17 cellular contexts compared by ENCODE assay signal in the genomic region with DNA sequence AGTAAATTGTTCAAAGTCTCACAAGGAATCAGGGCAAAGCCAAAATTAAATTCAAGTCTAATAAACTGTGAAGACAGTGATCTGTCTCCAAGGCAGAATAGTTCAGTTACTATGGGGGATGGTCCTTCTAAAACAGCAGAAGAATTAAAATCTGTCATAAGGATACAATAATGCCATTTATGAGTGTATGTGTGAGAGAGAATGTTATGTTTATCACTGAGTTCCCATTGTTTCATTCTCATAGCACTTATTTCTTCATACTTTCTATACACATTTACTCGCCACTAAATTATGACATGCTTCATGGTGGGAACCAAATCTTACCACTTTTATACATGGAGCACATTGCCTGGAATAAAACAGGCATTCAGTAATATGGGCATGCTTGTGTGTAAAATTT.
"Had no signal": no experiment of that assay in that cellular context is flagged by ENCODE, and none has a peak within 500 bp of the region (broad histone marks: within the 10 kb centered on the region; RNA-seq: fewer than 3 reads in every experiment).

No MANE protein-coding gene starts in this region.

- H3K9me3 Mint-ChIP-seq: dendritic cell treated with granulocyte-macrophage colony-stimulating factor and Interleukin-4, amounts not matched to agents 40 ng/mL and 50 ng/mL, for 4 days; naive thymus-derived CD4-positive, alpha-beta T cell had no signal

- H3K27me3 ChIP-seq: foreskin keratinocyte, hepatocyte, neutrophil, stomach, transverse colon had no signal

- H3K27ac Mint-ChIP-seq: dendritic cell treated with granulocyte-macrophage colony-stimulating factor and Interleukin-4, amounts not matched to agents 40 ng/mL and 50 ng/mL, for 4 days had no signal

- H3K36me3 ChIP-seq: esophagus squamous epithelium, neutrophil, stomach, thoracic aorta, transverse colon had no signal

- H3K27ac ChIP-seq: esophagus squamous epithelium, foreskin keratinocyte, hepatocyte, neutrophil, skin epidermis, stomach, thoracic aorta, transverse colon had no signal

- H3K9me3 ChIP-seq: esophagus squamous epithelium, neutrophil, stomach, thoracic aorta, transverse colon had no signal

- FAIRE-seq: islet of Langerhans had no signal

- H3K4me3 ChIP-seq: esophagus squamous epithelium, hepatocyte, skin epidermis, stomach, thoracic aorta, transverse colon had no signal

- ATAC-seq: foreskin keratinocyte; naive thymus-derived CD4-positive, alpha-beta T cell; sciatic nerve had no signal

- H3K4me3 Mint-ChIP-seq: dendritic cell treated with granulocyte-macrophage colony-stimulating factor and Interleukin-4, amounts not matched to agents 40 ng/mL and 50 ng/mL, for 4 days; naive thymus-derived CD4-positive, alpha-beta T cell had no signal

- H3K27me3 Mint-ChIP-seq: dendritic cell treated with granulocyte-macrophage colony-stimulating factor and Interleukin-4, amounts not matched to agents 40 ng/mL and 50 ng/mL, for 4 days; naive thymus-derived CD4-positive, alpha-beta T cell had no signal

- DNase-seq: esophagus squamous epithelium; foreskin keratinocyte; head of caudate nucleus; naive thymus-derived CD4-positive, alpha-beta T cell; stimulated activated CD4-positive, alpha-beta T cell treated with anti-CD3 and anti-CD28 coated beads, Interleukin-2, amount 100 ng/mL, for 24 hours; stimulated activated CD4-positive, alpha-beta T cell treated with anti-CD3 and anti-CD28 coated beads, Interleukin-4, amount 100 ng/mL, for 4 hours; stimulated activated naive CD4-positive, alpha-beta T cell; stomach; substantia nigra; transverse colon had no signal
